Comparison of ENCODE assay signal across 8 cellular contexts in the genomic region with DNA sequence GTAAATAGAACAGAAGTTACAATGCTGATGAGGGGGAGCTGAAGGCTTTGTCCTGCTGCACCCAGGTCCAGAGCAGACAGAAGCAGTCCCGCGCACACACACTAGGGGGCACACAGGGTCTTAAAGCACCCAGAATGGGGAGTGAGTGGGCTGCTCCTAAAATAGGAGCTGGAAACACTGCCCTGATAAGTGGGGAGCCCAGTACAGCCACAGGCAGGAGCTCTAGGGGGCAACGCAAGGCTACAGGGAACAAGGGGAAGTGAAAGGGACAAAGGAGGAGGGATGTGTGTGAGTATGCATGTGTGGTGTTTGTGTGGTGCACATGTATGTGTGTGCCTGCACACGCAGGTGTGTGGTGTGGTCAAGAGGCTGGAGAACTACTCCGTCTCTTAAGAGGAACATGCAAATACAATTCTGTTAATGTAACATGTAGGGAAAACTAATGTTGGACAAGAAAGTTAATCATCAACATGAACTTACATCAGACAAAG.
DNase-seq lines count a peak whose midpoint lies in the region; ATAC-seq and TF ChIP-seq lines count a peak whose summit lies in the region.

No MANE protein-coding gene starts in this region.

- ATAC-seq in HG02571 (IDR thresholded peaks at IDR 0.05; ENCODE audit: unreplicated experiment) (peak; percentile 55), HG03025 (IDR thresholded peaks at IDR 0.05; ENCODE audit: low FRiP score, unreplicated experiment) (no peak)

- in situ Hi-C loops in astrocyte of the spinal cord (cut with HindIII; ENCODE audit: low sequenced_read_pairs) = no loop called here

- TF ChIP-seq CTCF in astrocyte of the spinal cord (IDR thresholded peaks at IDR 0.05; ENCODE audit: low read depth, low read length) = peak; percentile 80

- no peak overlapping the region for H3K4me3 ChIP-seq in astrocyte of the spinal cord (ENCODE audit: low read depth, low read length)

- DNase-seq in stimulated activated naive CD4-positive, alpha-beta T cell treated with Interleukin-2 at 50 U/mL for 16 hours (lab: John Stamatoyannopoulos, UW) = peak; percentile 12
- no peak for DNase-seq in stimulated activated naive CD4-positive, alpha-beta T cell (lab: John Stamatoyannopoulos, UW)
- DNase-seq in NCI-H69 (lab: John Stamatoyannopoulos, UW) = peak; percentile 67
- peak; percentile 33 for DNase-seq in astrocyte of the spinal cord (ENCODE audit: low read depth, low spot score)
- DNase-seq in lung microvascular endothelial cell (ENCODE audit: low read depth in 2 of 2) = peak; percentile 38 to 41
- no peak for DNase-seq in COLO829 (ENCODE audit: low spot score)

Comparison
In these comparisons a context has a peak if more than half of its experiments do, and no peak if none do; other contexts are left out.
1. DNase-seq: peak in stimulated activated naive CD4-positive, alpha-beta T cell treated with Interleukin-2 at 50 U/mL for 16 hours (single experiment), NCI-H69 (single experiment), astrocyte of the spinal cord (single experiment) and lung microvascular endothelial cell (2 of 2); none in stimulated activated naive CD4-positive, alpha-beta T cell (0 of 6) and COLO829 (single experiment).